ENCODE assay signal across 15 cellular contexts in the genomic region with DNA sequence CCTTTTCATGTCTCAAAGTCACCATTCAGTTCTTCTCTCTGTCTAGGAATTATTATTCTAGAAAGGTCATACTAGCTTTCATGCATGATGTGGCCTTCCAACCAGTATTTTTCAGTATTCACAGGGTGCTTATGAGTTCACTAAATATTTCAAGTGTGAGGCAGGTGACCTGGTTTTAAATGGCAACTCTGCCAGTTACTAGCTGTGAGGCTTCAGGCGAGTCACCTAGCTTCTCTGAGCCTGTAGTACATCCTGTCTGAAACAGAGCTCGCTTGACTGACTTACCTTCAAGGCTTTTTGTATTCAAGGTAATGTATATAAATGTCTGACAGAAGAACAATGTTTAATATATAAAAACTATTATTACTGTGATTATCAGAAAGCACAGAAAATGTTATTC. TPM values are rescaled to one million over a fixed set of nuclear protein-coding genes. Genes with fewer than 3 reads are reported as not detected.
DNase-seq lines count a peak whose midpoint lies in the region; ATAC-seq, FAIRE-seq and TF ChIP-seq lines count a peak whose summit lies in the region.
"Had no signal": no experiment of that assay in that cellular context is flagged by ENCODE, and none has a peak within 500 bp of the region (broad histone marks: within the 10 kb centered on the region; RNA-seq: fewer than 3 reads in every experiment).

No MANE protein-coding gene starts in this region.

- no peaks in the 10 kb centered on the region for H3K36me3 ChIP-seq in GM23338 (ENCODE audit: insufficient read depth)
- H3K36me3 ChIP-seq in mesendoderm (ENCODE audit: control insufficient read depth, insufficient read depth, low read length): no peaks in the 10 kb centered on the region

- TF ChIP-seq CTCF in GM23338 (conservative IDR thresholded peaks at IDR 0.05; ENCODE audit: low read depth in 2 of 2): no peak

- DNase-seq in DMS 273 (lab: John Stamatoyannopoulos, UW; ENCODE audit: unreplicated experiment): peak; percentile 49
- DNase-seq in DMS 273 treated with DMSO at 0.1 percent for 48 hours (lab: John Stamatoyannopoulos, UW): no peak
- DNase-seq in GM23338 (ENCODE audit: low spot score): no peak
- peak; percentile 52 for DNase-seq in activated naive CD4-positive, alpha-beta T cell treated with anti-CD3 and anti-CD28 coated beads, Interleukin-2, amount 10 ng/mL, durations not matched to agents 7 days and 5 days
- peak; percentile 25 for DNase-seq in mesendoderm
- no peak for DNase-seq in effector CD8-positive, alpha-beta T cell (lab: John Stamatoyannopoulos, UW)
- no peak for DNase-seq in GM03348 (ENCODE audit: low spot score)
- no peak for DNase-seq in urothelium cell line (ENCODE audit: low spot score)
- DNase-seq: glutamatergic neuron, NCI-H526 had no signal

- H3K79me1 ChIP-seq in mesendoderm (ENCODE audit: low read length): no peaks in the 10 kb centered on the region

- peaks cover 54% of the 10 kb centered on the region for H3K4me1 ChIP-seq in GM23338 (ENCODE audit: insufficient read depth)
- H3K4me1 ChIP-seq in mesendoderm (ENCODE audit: control insufficient read depth, low read depth, low read length): no peaks in the 10 kb centered on the region

- H3K18ac ChIP-seq in mesendoderm (ENCODE audit: low read length): no peak overlapping the region

- no peaks in the 10 kb centered on the region for H4K20me1 ChIP-seq in GM23338 (replicated peaks; ENCODE audit: insufficient read depth)

- H3K9me3 Mint-ChIP-seq in GM23338: no peaks in the 10 kb centered on the region
- H3K9me3 Mint-ChIP-seq in activated naive CD4-positive, alpha-beta T cell treated with anti-CD3 and anti-CD28 coated beads, Interleukin-2, amount 10 ng/mL, durations not matched to agents 7 days and 5 days: peaks cover 2% of the 10 kb centered on the region
- H3K9me3 Mint-ChIP-seq: nephron had no signal

- WGBS in mesendoderm (ENCODE audit: extremely low coverage, insufficient coverage, low lambda C conversion rate): no CpG with 5 or more reads among the region's 2 CpGs

- H3K27me3 ChIP-seq in GM23338 (ENCODE audit: insufficient read depth) (no peaks in the 10 kb centered on the region), mesendoderm (ENCODE audit: insufficient read depth, low read length, poor library complexity) (no peaks in the 10 kb centered on the region)

- no peak overlapping the region for H3K27ac ChIP-seq in GM23338 (ENCODE audit: low read depth)
- no peak overlapping the region for H3K27ac ChIP-seq in mesendoderm (ENCODE audit: low read depth, low read length)
- H3K27ac ChIP-seq: 22Rv1 had no signal

- no peak for ATAC-seq in GM23338
- ATAC-seq: left lobe of liver, sciatic nerve had no signal

- H3K4me3 Mint-ChIP-seq in GM23338: no peak overlapping the region
- H3K4me3 Mint-ChIP-seq in activated naive CD4-positive, alpha-beta T cell treated with anti-CD3 and anti-CD28 coated beads, Interleukin-2, amount 10 ng/mL, durations not matched to agents 7 days and 5 days: no peak overlapping the region

- H3K4me2 ChIP-seq in GM23338 (no peak overlapping the region), mesendoderm (ENCODE audit: low read length) (no peak overlapping the region)

- no peak overlapping the region for H2BK5ac ChIP-seq in mesendoderm (ENCODE audit: low read length)

- H2AFZ ChIP-seq in GM23338: 0 out of 2 replicates have a peak overlapping the region, but pooled peaks have one; percentile 39

- H3K27me3 Mint-ChIP-seq in GM23338 (ENCODE audit: insufficient read depth, low read depth, poor library complexity): peaks cover 8% of the 10 kb centered on the region
- H3K27me3 Mint-ChIP-seq in activated naive CD4-positive, alpha-beta T cell treated with anti-CD3 and anti-CD28 coated beads, Interleukin-2, amount 10 ng/mL, durations not matched to agents 7 days and 5 days: no peaks in the 10 kb centered on the region
- H3K27me3 Mint-ChIP-seq: IgD-negative memory B cell had no signal

- H3K4me3 ChIP-seq in GM23338: no peak overlapping the region
- no peak overlapping the region for H3K4me3 ChIP-seq in mesendoderm (ENCODE audit: low read length)

- H3K4me1 Mint-ChIP-seq in GM23338: peaks cover 48% of the 10 kb centered on the region
- peaks cover 95% of the 10 kb centered on the region for H3K4me1 Mint-ChIP-seq in activated naive CD4-positive, alpha-beta T cell treated with anti-CD3 and anti-CD28 coated beads, Interleukin-2, amount 10 ng/mL, durations not matched to agents 7 days and 5 days

- H3K27ac Mint-ChIP-seq in GM23338: no peak overlapping the region
- H3K27ac Mint-ChIP-seq in activated naive CD4-positive, alpha-beta T cell treated with anti-CD3 and anti-CD28 coated beads, Interleukin-2, amount 10 ng/mL, durations not matched to agents 7 days and 5 days: peak overlapping the region; percentile 80
- H3K27ac Mint-ChIP-seq: IgD-negative memory B cell had no signal

- H3K23ac ChIP-seq in mesendoderm (ENCODE audit: low read length): no peak overlapping the region

- H3K9ac ChIP-seq in mesendoderm (ENCODE audit: low read length): no peak overlapping the region

- no peak overlapping the region for H4K8ac ChIP-seq in mesendoderm (ENCODE audit: low read depth, low read length)

- H3K4ac ChIP-seq in mesendoderm (ENCODE audit: low read depth, low read length): no peak overlapping the region

- no peaks in the 10 kb centered on the region for H3K36me3 Mint-ChIP-seq in GM23338 (ENCODE audit: low read depth)
- peaks cover 23% of the 10 kb centered on the region for H3K36me3 Mint-ChIP-seq in activated naive CD4-positive, alpha-beta T cell treated with anti-CD3 and anti-CD28 coated beads, Interleukin-2, amount 10 ng/mL, durations not matched to agents 7 days and 5 days

- H2BK15ac ChIP-seq in mesendoderm (replicated peaks; ENCODE audit: low read depth): no peak overlapping the region

- no peak overlapping the region for H2AK5ac ChIP-seq in mesendoderm (ENCODE audit: low read length)

- H3K9me2 ChIP-seq in GM23338 (ENCODE audit: insufficient read depth): 0 out of 2 replicates have a peak, but pooled peaks cover 4% of the 10 kb centered on the region

- no peak for FAIRE-seq in urothelium cell line (lab: Jason Lieb, UNC)

- H3F3A ChIP-seq in GM23338 (replicated peaks; ENCODE audit: low read depth): no peaks in the 10 kb centered on the region; the same call in 1 of the 2 replicates

- no peak overlapping the region for H3K56ac ChIP-seq in mesendoderm (ENCODE audit: low read length)

- no peak overlapping the region for H2BK120ac ChIP-seq in mesendoderm (ENCODE audit: low read depth, low read length)

- no peaks in the 10 kb centered on the region for H3K79me2 ChIP-seq in GM23338 (replicated peaks; ENCODE audit: insufficient read depth)
- H3K79me2 ChIP-seq in mesendoderm (ENCODE audit: control insufficient read depth, insufficient read depth, low read length): no peaks in the 10 kb centered on the region

- no peak overlapping the region for H4K5ac ChIP-seq in mesendoderm (ENCODE audit: low read length)

- CTCF ChIA-PET in activated naive CD4-positive, alpha-beta T cell treated with anti-CD3 and anti-CD28 coated beads, Interleukin-2, amount 10 ng/mL, durations not matched to agents 7 days and 5 days (lab: Charles Lee): interaction anchor here (1.0 to 1.3 kb wide), 2 partner anchors 19 to 120 kb away, joined by 3 to 6 read pairs; partner anchors contain the start of gene ACVR1

TF ChIP-seq in GM23338, 12 proteins besides CTCF, POLR2A, EP300 and RAD21 (continues in another document):
- TF ChIP-seq STAT1 (IDR thresholded peaks at IDR 0.05; ENCODE audit: unreplicated experiment) (no peak), ZNF331 (CRISPR knock-in tag; IDR thresholded peaks at IDR 0.05; ENCODE audit: low read depth) (no peak)

RNA-seq across cellular contexts. Expression of gene ACVR1, which starts 19.4 kb away (rescaled TPM):
- total RNA-seq in GM23338 (2014; rRNA removed; shearing (Covaris generic)): 20.0 and 21.5 TPM in 2 replicates
- polyA plus RNA-seq in GM23338 (2016; fragmentation: Nextera tagmentation; extraction: Ambion mirVana): 8.9 and 9.2 TPM in 2 replicates
- polyA plus RNA-seq in mesendoderm (2013, experiment 1 of 2): 8.4 TPM
- polyA plus RNA-seq in mesendoderm (2013, experiment 2 of 2): 8.1 TPM

Comparison
In these comparisons a context has a peak if more than half of its experiments do, and no peak if none do; other contexts are left out.
1. DNase-seq: peak in DMS 273 (single experiment), activated naive CD4-positive, alpha-beta T cell treated with anti-CD3 and anti-CD28 coated beads, Interleukin-2, amount 10 ng/mL, durations not matched to agents 7 days and 5 days (single experiment) and mesendoderm (single experiment); none in DMS 273 treated with DMSO at 0.1 percent for 48 hours (single experiment), GM23338 (single experiment), effector CD8-positive, alpha-beta T cell (single experiment), GM03348 (single experiment) and urothelium cell line (single experiment).